8 cellular contexts compared by ENCODE assay signal in genomic region chr6:89079611-89080213, GRCh38. TPM values are rescaled to one million over a fixed set of nuclear protein-coding genes. Genes with fewer than 3 reads are reported as not detected.
DNase-seq lines count a peak whose midpoint lies in the region; TF ChIP-seq lines count a peak whose summit lies in the region.

No MANE protein-coding gene starts in this region.

- no peak overlapping the region for H2BK5ac ChIP-seq in neuronal stem cell (ENCODE audit: low read length)

- H3K4ac ChIP-seq in neuronal stem cell (ENCODE audit: low read length) = no peak overlapping the region

- peaks cover 13% of the 10 kb centered on the region for H3K4me1 ChIP-seq in HAP-1
- peaks cover 4 to 7% of the 10 kb centered on the region in 2 donors for H3K4me1 ChIP-seq in neuronal stem cell (ENCODE audit: control insufficient read depth in 2 of 2, insufficient read depth in 1 of 2, low read depth in 1 of 2, low read length in 2 of 2)
- H3K4me1 ChIP-seq in transverse colon = peaks cover 2 to 28% (median 18%) of the 10 kb centered on the region in 4 donors

- H2BK12ac ChIP-seq in neuronal stem cell (ENCODE audit: low read length) = no peak overlapping the region

- TF ChIP-seq EP300 in transverse colon (IDR thresholded peaks at IDR 0.05; ENCODE audit: low read depth) = no peak

- no peak overlapping the region for H2BK15ac ChIP-seq in neuronal stem cell (ENCODE audit: low read length)

- peak overlapping the region; percentile 99 for H3K27ac Mint-ChIP-seq in activated naive CD4-positive, alpha-beta T cell treated with anti-CD3 and anti-CD28 coated beads for 36 hours

- no peak overlapping the region for H3K9ac ChIP-seq in neuronal stem cell (ENCODE audit: low read depth, low read length, poor library complexity)

- no CpG with 5 or more reads among the region's 17 CpGs for WGBS in neuronal stem cell (ENCODE audit: extremely low coverage in 2 of 2, insufficient read length in 2 of 2, insufficient replicate concordance in 1 of 2), 2 donors
- WGBS in transverse colon (ENCODE audit: low coverage in 1 of 2), 2 donors = 0 to 1% methylated on average over 15 to 17 of the region's 17 CpGs

- H3K36me3 ChIP-seq in HAP-1 (replicated peaks) (peaks cover 8% of the 10 kb centered on the region), neuronal stem cell (replicated peaks in 1 of 2; ENCODE audit: control insufficient read depth in 2 of 2, insufficient read depth in 2 of 2, low read length in 2 of 2) (peaks cover 7 to 17% of the 10 kb centered on the region in 2 donors), transverse colon (peaks cover 0 to 12% (median 5%) of the 10 kb centered on the region in 4 donors)

- intact Hi-C loops in activated naive CD4-positive, alpha-beta T cell treated with anti-CD3 and anti-CD28 coated beads for 36 hours (cut with micrococcal nuclease) = loop anchor here (1.0 to 10.0 kb wide), 20 partner anchors 19 to 1755 kb away; partner anchors contain the start of genes AKIRIN2, CASP8AP2, GJB7 and LYRM2
- intact Hi-C loops in transverse colon (cut with DNase I; ENCODE audit: low total_unique reads) = loop anchor here (5.0 kb wide), 1 partner anchor 42 kb away; no protein-coding TSS in a partner anchor

- H3K9me3 Mint-ChIP-seq in activated naive CD4-positive, alpha-beta T cell treated with anti-CD3 and anti-CD28 coated beads for 36 hours = no peaks in the 10 kb centered on the region

- in situ Hi-C loops in HAP-1 (cut with MboI; ENCODE audit: low sequenced_read_pairs) (no loop called here), transverse colon (cut with MboI; ENCODE audit: low pct_ligation_motif_present in 1 of 4, low pct_unique_long_range_greater_than_20kb in 1 of 4, low sequenced_read_pairs in 3 of 4) (loop anchor here in 1 of 4 donors (10.0 kb wide), 1 partner anchor 275 kb away; the partner anchor contains the start of gene UBE2J1)

- no peak overlapping the region for H4K8ac ChIP-seq in neuronal stem cell (ENCODE audit: low read depth, low read length)

- H2BK120ac ChIP-seq in neuronal stem cell (ENCODE audit: low read depth, low read length) = no peak overlapping the region

- H3K27me3 ChIP-seq in HAP-1 (ENCODE audit: low read depth) = no peaks in the 10 kb centered on the region
- peaks cover 0 to 3% (median 0%) of the 10 kb centered on the region in 3 experiments for H3K27me3 ChIP-seq in neuronal stem cell (ENCODE audit: control insufficient read depth in 3 of 3, insufficient read depth in 3 of 3, low read depth in 1 of 3, low read length in 3 of 3)
- no peaks in the 10 kb centered on the region for H3K27me3 ChIP-seq in transverse colon

- H2AFZ ChIP-seq in neuronal stem cell (ENCODE audit: low read length) = peak overlapping the region; percentile 86

- peak overlapping the region; percentile 46 for H3K4me2 ChIP-seq in neuronal stem cell (ENCODE audit: insufficient read depth, low read length, poor library complexity, severe bottlenecking)

- H3K23ac ChIP-seq in neuronal stem cell (ENCODE audit: low read depth, low read length, poor library complexity) = no peak overlapping the region

- DNase-seq in C1 segment of cervical spinal cord (lab: John Stamatoyannopoulos, UW) (peak in 9 of 14 donors; percentile 8 to 79 (median 24)), HAP-1 (ENCODE audit: low spot score in 2 of 2) (peak; percentile 56 to 58), RPMI8226 (peak; percentile 45), foreskin melanocyte (peak; percentile 75), neuronal stem cell (ENCODE audit: low spot score) (peak; percentile 35), transverse colon (peak; percentile 64), HuH-7.5 (ENCODE audit: low spot score) (no peak)
- peak; percentile 65 for DNase-seq in activated naive CD4-positive, alpha-beta T cell treated with anti-CD3 and anti-CD28 coated beads for 36 hours

- CTCF ChIA-PET in activated naive CD4-positive, alpha-beta T cell treated with anti-CD3 and anti-CD28 coated beads for 36 hours (lab: Charles Lee) = interaction anchor here (0.7 to 3.1 kb wide), 10 partner anchors 13 to 161 kb away, joined by 3 to 23 read pairs (median 5); partner anchors contain the start of genes PM20D2, RNGTT and SRSF12

- H3K9me3 ChIP-seq in HAP-1 (no peaks in the 10 kb centered on the region), neuronal stem cell (replicated peaks in 1 of 2; ENCODE audit: control insufficient read depth in 2 of 2, insufficient read depth in 1 of 2, low read depth in 1 of 2, low read length in 2 of 2) (no peaks in the 10 kb centered on the region), transverse colon (no peaks in the 10 kb centered on the region)

- peaks cover 21% of the 10 kb centered on the region for H3K4me1 Mint-ChIP-seq in activated naive CD4-positive, alpha-beta T cell treated with anti-CD3 and anti-CD28 coated beads for 36 hours (ENCODE audit: low read depth)

- H3K4me3 ChIP-seq in HAP-1 = peak overlapping the region; percentile 80
- H3K4me3 ChIP-seq in neuronal stem cell (ENCODE audit: low read length in 2 of 2) = peak overlapping the region; percentile 73 to 97
- peak overlapping the region; percentile 17 to 99 (median 88) for H3K4me3 ChIP-seq in transverse colon

- no peaks in the 10 kb centered on the region for H3K27me3 Mint-ChIP-seq in activated naive CD4-positive, alpha-beta T cell treated with anti-CD3 and anti-CD28 coated beads for 36 hours (ENCODE audit: low read depth)

- H3K79me1 ChIP-seq in neuronal stem cell (ENCODE audit: low read depth, low read length) = peaks cover 6% of the 10 kb centered on the region

- H3K27ac ChIP-seq in neuronal stem cell (replicated peaks; ENCODE audit: low read length) (no peak overlapping the region), transverse colon (peak overlapping the region; percentile 100)

- no peak overlapping the region for H2AK5ac ChIP-seq in neuronal stem cell (ENCODE audit: low read depth, low read length)

- no peak overlapping the region for H3K14ac ChIP-seq in neuronal stem cell (ENCODE audit: low read length)

- peak; percentile 50 for TF ChIP-seq POLR2A in transverse colon (IDR thresholded peaks at IDR 0.05)

- H4K91ac ChIP-seq in neuronal stem cell (ENCODE audit: low read depth, low read length, poor library complexity) = no peak overlapping the region

- no peak overlapping the region for H3K18ac ChIP-seq in neuronal stem cell (ENCODE audit: low read length)

- peaks cover 26% of the 10 kb centered on the region for H3K36me3 Mint-ChIP-seq in activated naive CD4-positive, alpha-beta T cell treated with anti-CD3 and anti-CD28 coated beads for 36 hours (ENCODE audit: low read depth)

- peak overlapping the region; percentile 93 for H3K4me3 Mint-ChIP-seq in activated naive CD4-positive, alpha-beta T cell treated with anti-CD3 and anti-CD28 coated beads for 36 hours

- no peak for TF ChIP-seq CTCF in transverse colon (IDR thresholded peaks at IDR 0.05)

RNA-seq across cellular contexts. Expression of gene PNRC1, which starts 0.8 kb away (rescaled TPM):
- total RNA-seq in activated naive CD4-positive, alpha-beta T cell treated with anti-CD3 and anti-CD28 coated beads for 36 hours = 100 to 1,000 TPM; 110 to 111 TPM
- 69.0 TPM for polyA plus RNA-seq in neuronal stem cell (2013, experiment 1 of 2)
- 71.8 TPM for polyA plus RNA-seq in neuronal stem cell (2013, experiment 2 of 2)
- total RNA-seq in transverse colon = 100 to 1,000 TPM in 3 of 4 donors, 10 to 100 TPM in 1; 99.1 to 281 (median 157) TPM

RNA-seq across cellular contexts. Expression of gene SRSF12, which starts 38.2 kb away (rescaled TPM):
- under 1 TPM in 1 of 2 experiments, not detected in 1; 0.15 TPM for total RNA-seq in activated naive CD4-positive, alpha-beta T cell treated with anti-CD3 and anti-CD28 coated beads for 36 hours
- 20.0 TPM for polyA plus RNA-seq in neuronal stem cell (2013, experiment 1 of 2)
- polyA plus RNA-seq in neuronal stem cell (2013, experiment 2 of 2) = 19.5 TPM
- total RNA-seq in transverse colon = not detected
